In the genomic region with DNA sequence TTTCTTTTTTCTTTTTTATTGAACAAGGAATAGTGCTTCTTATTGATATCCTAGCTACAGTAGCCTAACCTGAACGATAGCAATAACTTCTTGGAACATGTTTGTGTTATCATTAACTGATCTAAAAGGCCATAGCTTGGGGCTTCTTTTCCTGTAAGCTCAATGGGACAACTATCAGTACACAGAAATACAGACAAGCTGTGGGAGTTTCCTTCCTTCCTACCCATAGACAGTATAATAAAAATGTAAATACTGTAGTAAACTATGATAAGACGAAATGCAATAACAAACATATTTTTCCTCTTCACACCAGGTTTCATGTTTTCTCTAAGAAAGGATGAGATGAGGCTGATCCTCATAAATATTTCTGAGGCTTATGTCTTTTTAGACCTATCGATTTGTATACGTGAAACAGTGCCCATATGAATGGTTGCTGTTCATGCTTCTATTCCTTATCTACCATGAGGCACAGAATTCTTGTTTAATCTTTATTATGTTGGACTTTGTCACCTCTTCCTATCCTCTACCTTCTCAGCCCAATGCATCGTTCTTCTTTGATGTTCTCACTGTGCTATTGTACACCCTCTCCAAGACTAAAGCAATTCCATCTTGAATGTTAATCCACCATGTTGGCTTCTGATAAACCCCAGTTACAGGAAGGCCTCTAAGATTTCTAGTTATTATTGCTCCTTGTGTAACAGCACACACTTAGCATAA, we compare ENCODE assay signal across 16 cellular contexts.
DNase-seq lines count a peak whose midpoint lies in the region; ATAC-seq and TF ChIP-seq lines count a peak whose summit lies in the region.
"Had no signal": no experiment of that assay in that cellular context is flagged by ENCODE, and none has a peak within 500 bp of the region (broad histone marks: within the 10 kb centered on the region; RNA-seq: fewer than 3 reads in every experiment).

No MANE protein-coding gene starts in this region.

- H3K36me3 ChIP-seq in Caco-2 (ENCODE audit: control insufficient read depth, insufficient read depth, low read length): no peaks in the 10 kb centered on the region
- H3K36me3 ChIP-seq in mesendoderm (ENCODE audit: control insufficient read depth, insufficient read depth, low read length): no peaks in the 10 kb centered on the region
- H3K36me3 ChIP-seq: BLaER1, HAP-1 had no signal

- H3K4me3 ChIP-seq in Caco-2 (ENCODE audit: low read depth, low read length): no peak overlapping the region
- no peak overlapping the region for H3K4me3 ChIP-seq in mesendoderm (ENCODE audit: low read length)
- H3K4me3 ChIP-seq: BLaER1, HAP-1 had no signal

- CTCF ChIA-PET in Caco-2 (lab: Charles Lee): no interaction called here

- no peak overlapping the region for H2AK5ac ChIP-seq in mesendoderm (ENCODE audit: low read length)

- H2BK120ac ChIP-seq in mesendoderm (ENCODE audit: low read depth, low read length): no peak overlapping the region

- POLR2A ChIA-PET in Caco-2 (lab: Charles Lee): no interaction called here

- intact Hi-C loops in Caco-2 (cut with micrococcal nuclease; ENCODE audit: unreplicated experiment): no loop called here
- intact Hi-C loops in left colon (cut with DNase I, micrococcal nuclease): no loop called here

- no peak overlapping the region for H3K56ac ChIP-seq in mesendoderm (ENCODE audit: low read length)

- no peak overlapping the region for H3K4me2 ChIP-seq in mesendoderm (ENCODE audit: low read length)
- H3K4me2 ChIP-seq: BLaER1 had no signal

- H3K4me3 Mint-ChIP-seq in Caco-2 (ENCODE audit: unreplicated experiment): no peak overlapping the region
- H3K4me3 Mint-ChIP-seq: B cell; CD4-positive, CD25-positive, alpha-beta regulatory T cell; CD8-positive, alpha-beta T cell; HFFc6 had no signal

- peaks cover 16% of the 10 kb centered on the region for H3K4me1 ChIP-seq in Caco-2
- no peaks in the 10 kb centered on the region for H3K4me1 ChIP-seq in mesendoderm (ENCODE audit: control insufficient read depth, low read depth, low read length)
- H3K4me1 ChIP-seq: BLaER1, HAP-1 had no signal

- no peak overlapping the region for H3K4ac ChIP-seq in mesendoderm (ENCODE audit: low read depth, low read length)

- H3K27me3 Mint-ChIP-seq in Caco-2 (ENCODE audit: insufficient read depth, unreplicated experiment): no peaks in the 10 kb centered on the region
- H3K27me3 Mint-ChIP-seq: B cell; CD4-positive, CD25-positive, alpha-beta regulatory T cell had no signal

- WGBS in mesendoderm (ENCODE audit: extremely low coverage, insufficient coverage, low lambda C conversion rate): no CpG with 5 or more reads among the region's 5 CpGs

- H3K4me1 Mint-ChIP-seq in Caco-2 (ENCODE audit: low read depth, unreplicated experiment): peaks cover 8% of the 10 kb centered on the region
- H3K4me1 Mint-ChIP-seq: B cell; CD4-positive, CD25-positive, alpha-beta regulatory T cell had no signal

- peaks cover 8% of the 10 kb centered on the region for H3K9me3 Mint-ChIP-seq in Caco-2 (ENCODE audit: unreplicated experiment)

- no peak overlapping the region for H4K5ac ChIP-seq in mesendoderm (ENCODE audit: low read length)

- H4K8ac ChIP-seq in mesendoderm (ENCODE audit: low read depth, low read length): no peak overlapping the region

- H3K9ac ChIP-seq in mesendoderm (ENCODE audit: low read length): no peak overlapping the region
- H3K9ac ChIP-seq: BLaER1 had no signal

- no peaks in the 10 kb centered on the region for H3K9me3 ChIP-seq in Caco-2
- H3K9me3 ChIP-seq: BLaER1, HAP-1 had no signal

- no peaks in the 10 kb centered on the region for H3K79me2 ChIP-seq in mesendoderm (ENCODE audit: control insufficient read depth, insufficient read depth, low read length)

- H3K23ac ChIP-seq in mesendoderm (ENCODE audit: low read length): no peak overlapping the region

- DNase-seq in Caco-2: peak; percentile 11 to 24
- no peak for DNase-seq in left colon
- no peak for DNase-seq in mesendoderm
- DNase-seq in NCI-H2107 (lab: John Stamatoyannopoulos, UW): no peak
- no peak for DNase-seq in activated CD8-positive, alpha-beta memory T cell treated with anti-CD3 and anti-CD28 coated beads, Interleukin-2, amount 50 U/mL, for 4 hours
- DNase-seq: CD4-positive, CD25-positive, alpha-beta regulatory T cell; CD8-positive, alpha-beta T cell; DMS 273 treated with DMSO at 0.1 percent for 48 hours; DND-41; GOT3; HFFc6 had no signal

- H3K27ac Mint-ChIP-seq in Caco-2 (ENCODE audit: unreplicated experiment): no peak overlapping the region
- H3K27ac Mint-ChIP-seq: B cell; CD4-positive, CD25-positive, alpha-beta regulatory T cell; CD8-positive, alpha-beta T cell; HFFc6 had no signal

- H2BK5ac ChIP-seq in mesendoderm (ENCODE audit: low read length): no peak overlapping the region

- no peak overlapping the region for H2BK15ac ChIP-seq in mesendoderm (replicated peaks; ENCODE audit: low read depth)

- peak overlapping the region; percentile 36 for H3K27ac ChIP-seq in 22Rv1
- no peak overlapping the region for H3K27ac ChIP-seq in mesendoderm (ENCODE audit: low read depth, low read length)
- H3K27ac ChIP-seq: BLaER1, C4-2B had no signal

- BruUV-seq in Caco-2 (replicated peaks; lab: Mats Ljungman, UMichigan): no TSS peak

- TF ChIP-seq CTCF in 22Rv1 (IDR thresholded peaks at IDR 0.05): no peak
- TF ChIP-seq CTCF in Caco-2 (IDR thresholded peaks at IDR 0.05; ENCODE audit: insufficient read depth in 1 of 2, low read depth in 1 of 2, low read length in 1 of 2, severe bottlenecking in 1 of 2, unreplicated experiment in 1 of 2): no peak

- no peaks in the 10 kb centered on the region for H3K79me1 ChIP-seq in mesendoderm (ENCODE audit: low read length)

- H3K18ac ChIP-seq in mesendoderm (ENCODE audit: low read length): no peak overlapping the region

- no peaks in the 10 kb centered on the region for H3K27me3 ChIP-seq in Caco-2 (replicated peaks; ENCODE audit: control insufficient read depth, insufficient read depth, low read length)
- no peaks in the 10 kb centered on the region for H3K27me3 ChIP-seq in mesendoderm (ENCODE audit: insufficient read depth, low read length, poor library complexity)
- H3K27me3 ChIP-seq: BLaER1 had no signal

- ATAC-seq in left colon: peak; percentile 72
- ATAC-seq: CD8-positive, alpha-beta T cell had no signal

- no peaks in the 10 kb centered on the region for H3K36me3 Mint-ChIP-seq in Caco-2 (ENCODE audit: insufficient read depth, unreplicated experiment)
- H3K36me3 Mint-ChIP-seq: CD4-positive, CD25-positive, alpha-beta regulatory T cell; CD8-positive, alpha-beta T cell had no signal

Comparison
In these comparisons a context has a peak if more than half of its experiments do, and no peak if none do; other contexts are left out.
1. DNase-seq: peak in Caco-2 (2 of 2); none in left colon (0 of 2), mesendoderm (single experiment), NCI-H2107 (single experiment) and activated CD8-positive, alpha-beta memory T cell treated with anti-CD3 and anti-CD28 coated beads, Interleukin-2, amount 50 U/mL, for 4 hours (single experiment).